22 cellular contexts compared by ENCODE assay signal in the genomic region with DNA sequence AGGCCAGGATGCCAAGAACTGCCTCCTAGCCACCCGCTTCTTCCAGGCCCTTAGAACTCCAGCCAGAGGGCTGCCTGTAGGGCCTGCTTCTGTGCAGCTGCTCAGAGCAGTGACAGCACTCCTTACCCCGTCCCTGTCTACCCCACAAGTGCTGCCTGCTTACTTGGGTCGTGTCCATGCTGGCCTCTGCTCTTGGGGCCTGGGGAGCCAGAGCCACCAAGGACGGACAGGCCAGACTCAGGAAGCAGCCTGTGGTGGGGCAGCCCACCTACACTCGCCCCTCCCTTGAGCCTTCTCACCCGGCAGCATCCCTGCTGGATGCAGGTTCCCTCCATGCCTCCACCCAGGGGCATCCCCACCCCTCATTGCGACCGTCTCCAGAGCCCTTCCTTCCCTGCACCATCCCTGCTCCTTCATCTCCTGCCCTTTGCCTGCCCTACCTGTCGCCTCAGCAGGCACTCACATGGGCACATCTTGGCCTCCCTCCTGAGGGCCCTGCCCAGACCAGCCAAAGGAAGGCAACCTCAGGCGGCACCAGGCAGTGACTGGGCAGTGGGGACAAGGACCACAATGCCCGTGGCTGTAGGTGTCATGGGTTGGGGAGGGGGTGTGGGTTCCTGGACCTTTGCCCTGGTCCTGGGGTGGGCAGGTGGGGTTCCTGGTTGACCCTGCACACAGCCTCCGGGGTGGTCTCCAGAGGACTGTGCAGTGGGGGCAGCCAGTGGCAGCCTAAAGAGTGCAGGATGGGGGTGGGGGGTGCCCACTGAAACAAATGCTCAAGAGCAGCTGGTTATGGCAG.
"Had no signal": no experiment of that assay in that cellular context is flagged by ENCODE, and none has a peak within 500 bp of the region (broad histone marks: within the 10 kb centered on the region; RNA-seq: fewer than 3 reads in every experiment).

No MANE protein-coding gene starts in this region.

- H3K27me3 Mint-ChIP-seq: activated CD4-positive, alpha-beta T cell treated with anti-CD3 and anti-CD28 coated beads, Interleukin-2, amount 10 ng/mL, durations not matched to agents 7 days and 5 days; activated T-cell treated with anti-CD3 and anti-CD28 coated beads, Interleukin-2, amount 50 U/mL, for 24 hours; dendritic cell treated with granulocyte-macrophage colony-stimulating factor and Interleukin-4, amounts not matched to agents 40 ng/mL and 50 ng/mL, for 4 days; memory B cell; naive B cell had no signal

- H3K27ac ChIP-seq: esophagus muscularis mucosa, gastroesophageal sphincter, heart left ventricle, testis, upper lobe of left lung had no signal

- H3K36me3 Mint-ChIP-seq: memory B cell, naive B cell had no signal

- H3K9me3 ChIP-seq: esophagus muscularis mucosa, gastroesophageal sphincter, heart left ventricle, mucosa of descending colon, testis, upper lobe of left lung had no signal

- H3K9me3 Mint-ChIP-seq: activated CD4-positive, alpha-beta T cell treated with anti-CD3 and anti-CD28 coated beads, Interleukin-2, amount 10 ng/mL, durations not matched to agents 7 days and 5 days; activated naive CD4-positive, alpha-beta T cell treated with anti-CD3 and anti-CD28 coated beads for 36 hours; activated T-cell treated with anti-CD3 and anti-CD28 coated beads, Interleukin-2, amount 50 U/mL, for 24 hours; dendritic cell treated with granulocyte-macrophage colony-stimulating factor and Interleukin-4, amounts not matched to agents 40 ng/mL and 50 ng/mL, for 4 days; memory B cell; naive B cell had no signal

- H3K27ac Mint-ChIP-seq: activated CD4-positive, alpha-beta T cell treated with anti-CD3 and anti-CD28 coated beads, Interleukin-2, amount 10 ng/mL, durations not matched to agents 7 days and 5 days; activated CD8-positive, alpha-beta T cell treated with anti-CD3 and anti-CD28 coated beads, Interleukin-2, amount 10 ng/mL, durations not matched to agents 7 days and 5 days; activated naive CD4-positive, alpha-beta T cell treated with anti-CD3 and anti-CD28 coated beads for 36 hours; activated T-cell treated with anti-CD3 and anti-CD28 coated beads, Interleukin-2, amount 50 U/mL, for 24 hours; dendritic cell treated with granulocyte-macrophage colony-stimulating factor and Interleukin-4, amounts not matched to agents 40 ng/mL and 50 ng/mL, for 4 days; memory B cell had no signal

- FAIRE-seq: astrocyte, bronchial epithelial cell had no signal

- H3K4me1 Mint-ChIP-seq: activated CD4-positive, alpha-beta T cell treated with anti-CD3 and anti-CD28 coated beads, Interleukin-2, amount 10 ng/mL, durations not matched to agents 7 days and 5 days had no signal

- H3K36me3 ChIP-seq: esophagus muscularis mucosa, gastroesophageal sphincter, heart left ventricle, upper lobe of left lung had no signal

- DNase-seq: activated CD4-positive, alpha-beta T cell treated with anti-CD3 and anti-CD28 coated beads, Interleukin-2, amount 10 ng/mL, durations not matched to agents 7 days and 5 days; activated CD8-positive, alpha-beta T cell treated with anti-CD3 and anti-CD28 coated beads, Interleukin-2, amount 10 ng/mL, durations not matched to agents 7 days and 5 days; activated naive CD4-positive, alpha-beta T cell treated with anti-CD3 and anti-CD28 coated beads for 36 hours; activated T-cell treated with anti-CD3 and anti-CD28 coated beads, Interleukin-2, amount 50 U/mL, for 24 hours; effector CD8-positive, alpha-beta T cell; heart left ventricle; kidney glomerular epithelial cell; mucosa of descending colon; naive B cell; nucleus accumbens; stimulated activated CD4-positive, alpha-beta T cell treated with anti-CD3 and anti-CD28 coated beads, Interleukin-12 subunit alpha, Interleukin-12 subunit beta, amount 100 ng/mL, for 4 hours; stimulated activated CD4-positive, alpha-beta T cell treated with anti-CD3 and anti-CD28 coated beads, Interleukin-1b, Interleukin-23, amount 100 ng/mL, for 48 hours; T1000; testis; upper lobe of left lung had no signal

- H3K4me1 ChIP-seq: esophagus muscularis mucosa, gastroesophageal sphincter, testis had no signal

- H3K4me3 ChIP-seq: esophagus muscularis mucosa, gastroesophageal sphincter, heart left ventricle, mucosa of descending colon, testis, upper lobe of left lung had no signal

- ATAC-seq: activated CD4-positive, CD25-positive, alpha-beta regulatory T cell treated with anti-CD3 and anti-CD28 coated beads, Interleukin-2, amount 50 U/mL, for 24 hours; activated CD8-positive, alpha-beta T cell treated with anti-CD3 and anti-CD28 coated beads, Interleukin-2, amount 10 ng/mL, durations not matched to agents 7 days and 5 days; gastroesophageal sphincter; mucosa of descending colon had no signal

- H3K4me3 Mint-ChIP-seq: activated CD4-positive, alpha-beta T cell treated with anti-CD3 and anti-CD28 coated beads, Interleukin-2, amount 10 ng/mL, durations not matched to agents 7 days and 5 days; activated CD8-positive, alpha-beta T cell treated with anti-CD3 and anti-CD28 coated beads, Interleukin-2, amount 10 ng/mL, durations not matched to agents 7 days and 5 days; activated naive CD4-positive, alpha-beta T cell treated with anti-CD3 and anti-CD28 coated beads for 36 hours; activated T-cell treated with anti-CD3 and anti-CD28 coated beads, Interleukin-2, amount 50 U/mL, for 24 hours; dendritic cell treated with granulocyte-macrophage colony-stimulating factor and Interleukin-4, amounts not matched to agents 40 ng/mL and 50 ng/mL, for 4 days; memory B cell had no signal

- H3K27me3 ChIP-seq: esophagus muscularis mucosa, gastroesophageal sphincter, heart left ventricle, testis, upper lobe of left lung had no signal
